In genomic region chr16:53780051-53780450, GRCh38 we compare ENCODE assay signal across 20 cellular contexts.
DNase-seq lines count a peak whose midpoint lies in the region; ATAC-seq and TF ChIP-seq lines count a peak whose summit lies in the region.
"Had no signal": no experiment of that assay in that cellular context is flagged by ENCODE, and none has a peak within 500 bp of the region (broad histone marks: within the 10 kb centered on the region; RNA-seq: fewer than 3 reads in every experiment).

No MANE protein-coding gene starts in this region.

- H3K4me3 Mint-ChIP-seq in T-helper 17 cell = no peak overlapping the region
- H3K4me3 Mint-ChIP-seq: activated CD4-positive, alpha-beta T cell treated with anti-CD3 and anti-CD28 coated beads, Interleukin-2, amount 10 ng/mL, durations not matched to agents 7 days and 5 days; H9 had no signal

- H3K36me3 ChIP-seq in DND-41 (ENCODE audit: insufficient read depth, low read length) (no peaks in the 10 kb centered on the region), SK-N-SH (replicated peaks in 1 of 2; ENCODE audit: control insufficient read depth in 1 of 2, insufficient read depth in 2 of 2, low read length in 1 of 2) (no peaks in the 10 kb centered on the region)
- H3K36me3 ChIP-seq: gastroesophageal sphincter, left ventricle myocardium inferior, ovary had no signal

- H3F3A ChIP-seq in SK-N-SH (replicated peaks; ENCODE audit: insufficient read depth) = peaks cover 19% of the 10 kb centered on the region

- H3K9ac ChIP-seq in DND-41 (ENCODE audit: low read depth, low read length) = no peak overlapping the region
- no peak overlapping the region for H3K9ac ChIP-seq in SK-N-SH
- H3K9ac ChIP-seq: KMS-11 had no signal

- no peaks in the 10 kb centered on the region for H4K20me1 ChIP-seq in DND-41 (ENCODE audit: insufficient read depth, low read length)
- H4K20me1 ChIP-seq in SK-N-SH (ENCODE audit: insufficient read depth) = no peaks in the 10 kb centered on the region

- no peaks in the 10 kb centered on the region for H3K27me3 Mint-ChIP-seq in T-helper 17 cell
- H3K27me3 Mint-ChIP-seq: activated CD4-positive, alpha-beta T cell treated with anti-CD3 and anti-CD28 coated beads, Interleukin-2, amount 10 ng/mL, durations not matched to agents 7 days and 5 days had no signal

- no peak for TF ChIP-seq RAD21 in SK-N-SH (IDR thresholded peaks at IDR 0.05; ENCODE audit: low read length)

- H3K27ac ChIP-seq in DND-41 (ENCODE audit: low read length) (peak overlapping the region; percentile 28; the same call in 1 of the 2 replicates), skin epidermis (peak overlapping the region in 12 of 21 experiments; percentile 1 to 76 (median 41)), SK-N-SH (ENCODE audit: low read depth in 2 of 2, low read length in 1 of 2) (no peak overlapping the region)
- H3K27ac ChIP-seq: gastroesophageal sphincter, KMS-11, left ventricle myocardium inferior, ovary had no signal

- H3K4me3 ChIP-seq in DND-41 (ENCODE audit: low read depth in 1 of 2, low read length in 2 of 2) (no peak overlapping the region), skin epidermis (no peak overlapping the region), SK-N-SH (ENCODE audit: low read depth in 2 of 2, low read length in 1 of 2) (no peak overlapping the region)
- H3K4me3 ChIP-seq: gastroesophageal sphincter, left ventricle myocardium inferior, ovary had no signal

- DNase-seq in DND-41 (no peak), T-helper 17 cell (no peak), omental fat pad (ENCODE audit: low spot score) (no peak), T-helper 2 cell (no peak), glomerular visceral epithelial cell (ENCODE audit: extremely low spot score) (no peak), SK-N-SH (no peak)
- DNase-seq: activated CD4-positive, alpha-beta T cell treated with anti-CD3 and anti-CD28 coated beads, Interleukin-2, amount 10 ng/mL, durations not matched to agents 7 days and 5 days; activated CD8-positive, alpha-beta memory T cell treated with anti-CD3 and anti-CD28 coated beads, Interleukin-2, amount 50 U/mL, for 48 hours; aorta; cortex of kidney; H9; left ventricle myocardium inferior; NCI-H1105 treated with DMSO at 0.1 percent for 48 hours; NCI-H2171 treated with DMSO at 0.1 percent for 48 hours; NCI-H82; ovary had no signal

- CTCF ChIA-PET in SK-N-SH (lab: Yijun Ruan, JAX) = no interaction called here

- H3K36me3 Mint-ChIP-seq in T-helper 17 cell (ENCODE audit: low read depth) = no peaks in the 10 kb centered on the region

- H3K27ac Mint-ChIP-seq in T-helper 17 cell = peak overlapping the region; percentile 88
- H3K27ac Mint-ChIP-seq: activated CD4-positive, alpha-beta T cell treated with anti-CD3 and anti-CD28 coated beads, Interleukin-2, amount 10 ng/mL, durations not matched to agents 7 days and 5 days; H9 had no signal

- 100% methylated on average over 3 of the region's 3 CpGs for WGBS in SK-N-SH (ENCODE audit: low lambda C conversion rate)

- TF ChIP-seq CTCF in DND-41 (IDR thresholded peaks at IDR 0.05; ENCODE audit: borderline replicate concordance, extremely low read depth, low read length, poor library complexity, severe bottlenecking) (no peak), omental fat pad (IDR thresholded peaks at IDR 0.05) (no peak), SK-N-SH (IDR thresholded peaks at IDR 0.05) (no peak)

- H3K9me2 ChIP-seq in SK-N-SH = no peaks in the 10 kb centered on the region

- H3K4me2 ChIP-seq in DND-41 (ENCODE audit: insufficient read depth, low read length) (no peak overlapping the region), SK-N-SH (no peak overlapping the region)
- H3K4me2 ChIP-seq: KMS-11 had no signal

- TF ChIP-seq EP300 in SK-N-SH (IDR thresholded peaks at IDR 0.05; ENCODE audit: borderline replicate concordance in 1 of 2, low read depth in 1 of 2, low read length in 1 of 2) = no peak

- no peak overlapping the region for H2AFZ ChIP-seq in DND-41 (ENCODE audit: low read depth, low read length)
- no peak overlapping the region for H2AFZ ChIP-seq in SK-N-SH (ENCODE audit: low read depth)

- peaks cover 23% of the 10 kb centered on the region for H3K4me1 Mint-ChIP-seq in T-helper 17 cell
- H3K4me1 Mint-ChIP-seq: activated CD4-positive, alpha-beta T cell treated with anti-CD3 and anti-CD28 coated beads, Interleukin-2, amount 10 ng/mL, durations not matched to agents 7 days and 5 days had no signal

- H3K79me2 ChIP-seq in DND-41 (ENCODE audit: insufficient read depth, low read length) = peaks cover 84% of the 10 kb centered on the region
- peaks cover 62% of the 10 kb centered on the region for H3K79me2 ChIP-seq in SK-N-SH (ENCODE audit: insufficient read depth)

- POLR2A ChIA-PET in SK-N-SH (lab: Yijun Ruan, JAX) = no interaction called here

- H3K9me3 ChIP-seq in DND-41 (ENCODE audit: insufficient read depth, low read length, severe bottlenecking) = no peaks in the 10 kb centered on the region
- no peaks in the 10 kb centered on the region for H3K9me3 ChIP-seq in T-helper 17 cell (ENCODE audit: control insufficient read depth, low read length, poor library complexity, severe bottlenecking)
- H3K9me3 ChIP-seq in SK-N-SH = no peaks in the 10 kb centered on the region
- H3K9me3 ChIP-seq: gastroesophageal sphincter, left ventricle myocardium inferior, ovary had no signal

- ATAC-seq in DND-41 (ENCODE audit: insufficient read depth, low read depth) (no peak), T-helper 17 cell (no peak), esophagus mucosa (peak; percentile 79), omental fat pad (ENCODE audit: low FRiP score) (no peak)
- ATAC-seq: gastroesophageal sphincter had no signal

- H3K27me3 ChIP-seq in DND-41 (ENCODE audit: insufficient read depth, low read length, poor library complexity) = no peaks in the 10 kb centered on the region
- no peaks in the 10 kb centered on the region for H3K27me3 ChIP-seq in SK-N-SH (ENCODE audit: insufficient read depth)
- H3K27me3 ChIP-seq: gastroesophageal sphincter, ovary had no signal

- H3K4me1 ChIP-seq in DND-41 (ENCODE audit: insufficient read depth, low read length) = peaks cover 26% of the 10 kb centered on the region
- peaks cover 6 to 43% of the 10 kb centered on the region in 2 experiments for H3K4me1 ChIP-seq in SK-N-SH (ENCODE audit: control insufficient read depth in 1 of 2, insufficient read depth in 2 of 2, low read depth in 1 of 2, low read length in 1 of 2)

TF ChIP-seq in SK-N-SH, 30 proteins besides CTCF, POLR2A, EP300 and RAD21:
- TF ChIP-seq PBX3 (IDR thresholded peaks at IDR 0.05) (no peak), ELF1 (IDR thresholded peaks at IDR 0.05) (no peak), MXI1 (IDR thresholded peaks at IDR 0.05; ENCODE audit: low read depth, low read length) (no peak), TCF12 (IDR thresholded peaks at IDR 0.05) (no peak), RFX5 (IDR thresholded peaks at IDR 0.05; ENCODE audit: low read length) (no peak), USF1 (IDR thresholded peaks at IDR 0.05; ENCODE audit: borderline replicate concordance, low read depth) (no peak)

Comparison
In these comparisons a context has a peak if more than half of its experiments do, and no peak if none do; other contexts are left out.
1. H3K27ac ChIP-seq: peak in DND-41 (single experiment) and skin epidermis (12 of 21); none in SK-N-SH (0 of 2).